7 cellular contexts compared by ENCODE assay signal in the genomic region with DNA sequence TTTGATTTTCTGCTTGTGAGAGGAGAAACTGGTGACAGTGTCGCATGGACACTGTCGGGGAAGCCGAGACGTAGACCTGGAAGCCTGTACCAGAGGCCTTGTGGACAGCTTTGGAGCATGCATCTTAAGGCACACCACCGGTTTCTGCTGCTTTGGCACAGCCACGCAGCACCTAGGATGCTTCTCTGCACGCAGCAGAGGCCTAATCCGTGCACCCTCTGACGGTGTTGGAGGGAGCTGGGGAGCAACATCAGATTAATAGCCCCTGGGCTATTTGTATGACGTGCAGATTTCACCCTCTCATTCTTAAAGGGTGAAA. TPM values are rescaled to one million over a fixed set of nuclear protein-coding genes. Genes with fewer than 3 reads are reported as not detected.
DNase-seq lines count a peak whose midpoint lies in the region; ATAC-seq, FAIRE-seq and TF ChIP-seq lines count a peak whose summit lies in the region.

No MANE protein-coding gene starts in this region.

- H3K27me3 Mint-ChIP-seq in chondrocyte (ENCODE audit: low read depth): no peaks in the 10 kb centered on the region

- peak overlapping the region; percentile 91 for H3K27ac Mint-ChIP-seq in chondrocyte (ENCODE audit: unreplicated experiment)

- H3K9me3 ChIP-seq in mucosa of stomach (ENCODE audit: control insufficient read depth, low read length): no peaks in the 10 kb centered on the region

- no peaks in the 10 kb centered on the region for H3K9me3 Mint-ChIP-seq in chondrocyte (ENCODE audit: low read depth)

- no peak for FAIRE-seq in GM18507 (lab: Jason Lieb, UNC)

- no peak for TF ChIP-seq CTCF in chondrocyte (IDR thresholded peaks at IDR 0.05)

- peak overlapping the region; percentile 100 for H3K4me3 ChIP-seq in mucosa of stomach (ENCODE audit: low read length)

- no peaks in the 10 kb centered on the region for H3K36me3 ChIP-seq in mucosa of stomach (ENCODE audit: control insufficient read depth, insufficient read depth, low read length)

- H3K9ac ChIP-seq in mucosa of stomach (ENCODE audit: low read length): peak overlapping the region; percentile 94

- H3K27me3 ChIP-seq in mucosa of stomach (ENCODE audit: control insufficient read depth, insufficient read depth, low read length): no peaks in the 10 kb centered on the region

- H3K4me1 Mint-ChIP-seq in chondrocyte (ENCODE audit: low read depth): peaks cover 34% of the 10 kb centered on the region

- peak; percentile 28 for ATAC-seq in GM21737 (IDR thresholded peaks at IDR 0.05; ENCODE audit: unreplicated experiment)

- DNase-seq in GM18507 (ENCODE audit: extremely low spot score, insufficient read length, low read depth) (peak; percentile 20), Kasumi-1 (lab: John Stamatoyannopoulos, UW) (peak; percentile 47 to 64), chondrocyte (ENCODE audit: low spot score) (no peak), cerebellar cortex (ENCODE audit: low spot score) (no peak)
- DNase-seq in stimulated activated CD4-positive, alpha-beta T cell treated with anti-CD3 and anti-CD28 coated beads, Interleukin-4, amount 100 ng/mL, for 1 hour: no peak

- H3K36me3 Mint-ChIP-seq in chondrocyte (ENCODE audit: low read depth): peaks cover 2% of the 10 kb centered on the region

- peaks cover 27% of the 10 kb centered on the region for H3K4me1 ChIP-seq in mucosa of stomach (ENCODE audit: control insufficient read depth, insufficient read depth, low read length)

- peak overlapping the region; percentile 91 for H3K4me3 Mint-ChIP-seq in chondrocyte (ENCODE audit: unreplicated experiment)

RNA-seq across cellular contexts. Expression of gene TEX35, which starts 30.3 kb away (rescaled TPM):
- not detected in 3 replicates for total RNA-seq in chondrocyte

RNA-seq across cellular contexts. Expression of gene CLEC20A, which starts 46.5 kb away (rescaled TPM):
- total RNA-seq in chondrocyte: not detected in 3 replicates

Comparison
In these comparisons a context has a peak if more than half of its experiments do, and no peak if none do; other contexts are left out.
1. DNase-seq: peak in GM18507 (single experiment) and Kasumi-1 (2 of 2); none in chondrocyte (single experiment), cerebellar cortex (single experiment) and stimulated activated CD4-positive, alpha-beta T cell treated with anti-CD3 and anti-CD28 coated beads, Interleukin-4, amount 100 ng/mL, for 1 hour (single experiment).